In the genomic region with DNA sequence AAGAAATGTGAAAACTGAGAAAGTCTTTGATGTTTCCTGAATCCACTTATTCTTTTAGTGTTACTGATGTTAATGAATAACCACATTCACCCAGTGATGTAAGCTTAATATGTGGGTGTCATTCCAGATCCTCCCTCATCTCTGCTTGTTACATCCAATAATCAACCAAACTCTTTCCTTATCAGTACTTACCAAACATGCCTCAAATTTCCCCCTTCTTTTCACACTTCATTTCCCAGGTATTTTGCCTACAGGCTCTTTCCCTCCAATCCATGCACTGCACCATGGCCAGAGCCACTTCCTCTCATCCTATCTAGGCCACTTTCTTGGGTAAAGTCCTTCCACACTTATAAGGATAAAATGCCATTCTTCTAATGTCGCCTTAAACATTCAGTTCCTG, we compare ENCODE assay signal across 20 cellular contexts.
DNase-seq lines count a peak whose midpoint lies in the region; ATAC-seq, FAIRE-seq and TF ChIP-seq lines count a peak whose summit lies in the region.
"Had no signal": no experiment of that assay in that cellular context is flagged by ENCODE, and none has a peak within 500 bp of the region (broad histone marks: within the 10 kb centered on the region; RNA-seq: fewer than 3 reads in every experiment).

No MANE protein-coding gene starts in this region.

- no peaks in the 10 kb centered on the region for H3K27me3 Mint-ChIP-seq in astrocyte (ENCODE audit: low read depth, unreplicated experiment)

- in situ Hi-C loops in Caki2 (cut with HindIII; ENCODE audit: low pct_unique_long_range_greater_than_20kb, low sequenced_read_pairs) = no loop called here

- no peaks in the 10 kb centered on the region for H4K20me1 ChIP-seq in astrocyte (ENCODE audit: insufficient read depth, low read length)

- DNase-seq in Caki2 (ENCODE audit: low read depth) (peak; percentile 95), astrocyte (ENCODE audit: low read depth) (no peak), left kidney (ENCODE audit: low read depth, low spot score) (peak; percentile 6), NCI-H1436 treated with DMSO at 0.1 percent for 48 hours (lab: John Stamatoyannopoulos, UW) (no peak), coronary artery (ENCODE audit: low spot score) (no peak)
- DNase-seq: 8988T; C1 segment of cervical spinal cord; CD4-positive, alpha-beta memory T cell; COR-L47; DMS153; DND-41; EL; GDM1; GM23248; H9 had no signal

- no peaks in the 10 kb centered on the region for H3K36me3 Mint-ChIP-seq in astrocyte (ENCODE audit: low read depth, unreplicated experiment)
- H3K36me3 Mint-ChIP-seq: CD4-positive, alpha-beta memory T cell had no signal

- no peaks in the 10 kb centered on the region for H3K9me3 ChIP-seq in astrocyte (ENCODE audit: insufficient read depth, low read depth, low read length)

- FAIRE-seq in astrocyte (lab: Jason Lieb, UNC) = no peak
- FAIRE-seq: GM12878, GM19239 had no signal

- H3K27ac ChIP-seq in astrocyte (ENCODE audit: low read depth, low read length) (no peak overlapping the region), coronary artery (no peak overlapping the region)
- H3K27ac ChIP-seq: GM23248 had no signal

- no peak overlapping the region for H2AFZ ChIP-seq in astrocyte (ENCODE audit: low read depth, low read length)
- H2AFZ ChIP-seq: GM23248 had no signal

- ATAC-seq in HG02852 (IDR thresholded peaks at IDR 0.05; ENCODE audit: unreplicated experiment) (no peak), SK-N-SH treated with all-trans-retinoic acid at 6 μM for 48 hours (no peak)
- ATAC-seq: GM12878, HCT116 had no signal

- no peaks in the 10 kb centered on the region for H3K36me3 ChIP-seq in astrocyte (ENCODE audit: insufficient read depth, low read length)

- H3K27me3 ChIP-seq in astrocyte (ENCODE audit: insufficient read depth, low read length) = no peaks in the 10 kb centered on the region

- no peaks in the 10 kb centered on the region for H3K4me1 ChIP-seq in astrocyte (ENCODE audit: insufficient read depth, low read length)

- H3K4me3 Mint-ChIP-seq in astrocyte (ENCODE audit: unreplicated experiment) = peak overlapping the region; percentile 66
- H3K4me3 Mint-ChIP-seq: CD4-positive, alpha-beta memory T cell; H9 had no signal

- peaks cover 28% of the 10 kb centered on the region for H3K4me1 Mint-ChIP-seq in astrocyte (ENCODE audit: low read depth, unreplicated experiment)
- H3K4me1 Mint-ChIP-seq: CD4-positive, alpha-beta memory T cell had no signal

- TF ChIP-seq CTCF in astrocyte (IDR thresholded peaks at IDR 0.05; ENCODE audit: insufficient read depth, low read depth, low read length) = no peak
- no peak for TF ChIP-seq CTCF in coronary artery (IDR thresholded peaks at IDR 0.05)

- H3K4me2 ChIP-seq in astrocyte (ENCODE audit: low read length) = no peak overlapping the region

- H3K9ac ChIP-seq in astrocyte (ENCODE audit: low read length) = no peak overlapping the region
- H3K9ac ChIP-seq: GM23248 had no signal

- H3K4me3 ChIP-seq in astrocyte (ENCODE audit: insufficient read depth, low read depth, low read length) (no peak overlapping the region), coronary artery (no peak overlapping the region)
- H3K4me3 ChIP-seq: GM12878, GM23248 had no signal

- no peak overlapping the region for H3K27ac Mint-ChIP-seq in astrocyte (ENCODE audit: unreplicated experiment)
- H3K27ac Mint-ChIP-seq: CD4-positive, alpha-beta memory T cell; H9 had no signal

- H3K79me2 ChIP-seq in astrocyte (ENCODE audit: insufficient read depth, low read length) = no peaks in the 10 kb centered on the region

- H3K9me3 Mint-ChIP-seq in astrocyte (ENCODE audit: unreplicated experiment) = peaks cover 7% of the 10 kb centered on the region
- H3K9me3 Mint-ChIP-seq: H9 had no signal

TF ChIP-seq in SK-N-SH treated with all-trans-retinoic acid at 6 μM for 48 hours, 23 proteins besides CTCF, POLR2A, EP300 and RAD21:
- TF ChIP-seq, protein P1, sequence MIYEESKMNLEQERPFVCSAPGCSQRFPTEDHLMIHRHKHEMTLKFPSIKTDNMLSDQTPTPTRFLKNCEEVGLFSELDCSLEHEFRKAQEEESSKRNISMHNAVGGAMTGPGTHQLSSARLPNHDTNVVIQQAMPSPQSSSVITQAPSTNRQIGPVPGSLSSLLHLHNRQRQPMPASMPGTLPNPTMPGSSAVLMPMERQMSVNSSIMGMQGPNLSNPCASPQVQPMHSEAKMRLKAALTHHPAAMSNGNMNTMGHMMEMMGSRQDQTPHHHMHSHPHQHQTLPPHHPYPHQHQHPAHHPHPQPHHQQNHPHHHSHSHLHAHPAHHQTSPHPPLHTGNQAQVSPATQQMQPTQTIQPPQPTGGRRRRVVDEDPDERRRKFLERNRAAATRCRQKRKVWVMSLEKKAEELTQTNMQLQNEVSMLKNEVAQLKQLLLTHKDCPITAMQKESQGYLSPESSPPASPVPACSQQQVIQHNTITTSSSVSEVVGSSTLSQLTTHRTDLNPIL (CRISPR knock-in tag; IDR thresholded peaks at IDR 0.05; ENCODE audit: low read depth) = no peak
- TF ChIP-seq CSRNP3 (CRISPR knock-in tag; IDR thresholded peaks at IDR 0.05) = no peak
- TF ChIP-seq, protein P2, sequence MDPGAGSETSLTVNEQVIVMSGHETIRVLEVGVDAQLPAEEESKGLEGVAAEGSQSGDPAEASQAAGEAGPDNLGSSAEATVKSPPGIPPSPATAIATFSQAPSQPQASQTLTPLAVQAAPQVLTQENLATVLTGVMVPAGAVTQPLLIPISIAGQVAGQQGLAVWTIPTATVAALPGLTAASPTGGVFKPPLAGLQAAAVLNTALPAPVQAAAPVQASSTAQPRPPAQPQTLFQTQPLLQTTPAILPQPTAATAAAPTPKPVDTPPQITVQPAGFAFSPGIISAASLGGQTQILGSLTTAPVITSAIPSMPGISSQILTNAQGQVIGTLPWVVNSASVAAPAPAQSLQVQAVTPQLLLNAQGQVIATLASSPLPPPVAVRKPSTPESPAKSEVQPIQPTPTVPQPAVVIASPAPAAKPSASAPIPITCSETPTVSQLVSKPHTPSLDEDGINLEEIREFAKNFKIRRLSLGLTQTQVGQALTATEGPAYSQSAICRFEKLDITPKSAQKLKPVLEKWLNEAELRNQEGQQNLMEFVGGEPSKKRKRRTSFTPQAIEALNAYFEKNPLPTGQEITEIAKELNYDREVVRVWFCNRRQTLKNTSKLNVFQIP (CRISPR knock-in tag; IDR thresholded peaks at IDR 0.05; ENCODE audit: borderline replicate concordance, low read depth) = no peak
- no peak for TF ChIP-seq SNAI2 (CRISPR knock-in tag; IDR thresholded peaks at IDR 0.05)
- TF ChIP-seq ZFP30 (CRISPR knock-in tag; IDR thresholded peaks at IDR 0.05) = no peak
- TF ChIP-seq ZNF8 (CRISPR knock-in tag; IDR thresholded peaks at IDR 0.05) = no peak
- TF ChIP-seq ZC3H10 (CRISPR knock-in tag; IDR thresholded peaks at IDR 0.05) = no peak
- no peak for TF ChIP-seq ESRRG (CRISPR knock-in tag; IDR thresholded peaks at IDR 0.05)
- no peak for TF ChIP-seq PATZ1 (CRISPR knock-in tag; IDR thresholded peaks at IDR 0.05; ENCODE audit: borderline replicate concordance)
- TF ChIP-seq ISL1 (CRISPR knock-in tag; IDR thresholded peaks at IDR 0.05) = no peak
- no peak for TF ChIP-seq TCF4 (CRISPR knock-in tag; IDR thresholded peaks at IDR 0.05; ENCODE audit: borderline replicate concordance)
- TF ChIP-seq CSDC2 (CRISPR knock-in tag; IDR thresholded peaks at IDR 0.05) = no peak
- TF ChIP-seq OSR1 (CRISPR knock-in tag; IDR thresholded peaks at IDR 0.05) = no peak
- no peak for TF ChIP-seq TOX (CRISPR knock-in tag; IDR thresholded peaks at IDR 0.05; ENCODE audit: borderline replicate concordance)
- TF ChIP-seq RARB (CRISPR knock-in tag; IDR thresholded peaks at IDR 0.05) = no peak

Comparison
In these comparisons a context has a peak if more than half of its experiments do, and no peak if none do; other contexts are left out.
1. DNase-seq: peak in Caki2 (single experiment) and left kidney (single experiment); none in astrocyte (single experiment), NCI-H1436 treated with DMSO at 0.1 percent for 48 hours (single experiment) and coronary artery (single experiment).